8 cellular contexts compared by ENCODE assay signal in genomic region chr5:155943516-155944407, GRCh38.
DNase-seq lines count a peak whose midpoint lies in the region; ATAC-seq and TF ChIP-seq lines count a peak whose summit lies in the region.

No MANE protein-coding gene starts in this region.

- no peak overlapping the region for H3K4me3 ChIP-seq in retinal pigment epithelial cell (ENCODE audit: low read length)

- intact Hi-C loops in left ventricle myocardium superior (cut with micrococcal nuclease), result loop anchor here (10.0 kb wide), 1 partner anchor 881 kb away; no protein-coding TSS in a partner anchor

- TF ChIP-seq CTCF in retinal pigment epithelial cell (conservative IDR thresholded peaks at IDR 0.05; ENCODE audit: low read depth, low read length), result peak; percentile 89

- DNase-seq in DMS53 (lab: John Stamatoyannopoulos, UW) (peak; percentile 85), NOMO-1 treated with DMSO at 0.1 percent for 48 hours (lab: John Stamatoyannopoulos, UW; ENCODE audit: unreplicated experiment) (peak; percentile 20), amniotic epithelial cell (ENCODE audit: low read depth) (peak; percentile 1), left ventricle myocardium superior (peak; percentile 67), retinal pigment epithelial cell (ENCODE audit: low read depth) (peak; percentile 5), KG1 (lab: John Stamatoyannopoulos, UW) (no peak)

- ATAC-seq in GM19452 (IDR thresholded peaks at IDR 0.05; ENCODE audit: unreplicated experiment) (peak; percentile 95), HG03432 (IDR thresholded peaks at IDR 0.05; ENCODE audit: unreplicated experiment) (peak; percentile 86), left ventricle myocardium superior (peak; percentile 81)
